In the genomic region with DNA sequence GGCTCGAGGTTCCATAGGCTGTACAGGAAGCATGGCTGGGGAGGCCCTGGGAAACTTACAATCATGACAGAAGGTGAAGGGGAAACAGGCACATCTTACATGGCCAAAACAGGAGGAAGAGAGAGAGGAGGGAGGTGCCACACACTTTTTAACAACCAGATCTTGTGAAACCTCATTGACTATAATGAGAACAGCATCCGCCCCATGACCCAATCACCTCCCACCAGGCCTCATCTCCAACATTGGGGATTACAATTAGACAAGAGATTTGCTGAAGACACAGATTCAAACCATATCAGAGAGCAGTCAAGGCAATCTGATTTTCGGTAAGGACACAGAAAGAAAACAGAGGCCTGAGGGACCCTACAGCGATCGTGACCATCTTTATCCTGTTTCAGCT, we compare ENCODE assay signal across 3 cellular contexts.
TF ChIP-seq lines count a peak whose summit lies in the region.

No MANE protein-coding gene starts in this region.

TF ChIP-seq in HEK293, 187 proteins besides CTCF, POLR2A, EP300 and RAD21:
- no peak for TF ChIP-seq OSR2 (tag by site-specific recombination; IDR thresholded peaks at IDR 0.05)
- peak; percentile 26; the same call in 1 of the 2 replicates for TF ChIP-seq ZNF341 (tag by site-specific recombination; IDR thresholded peaks at IDR 0.05; ENCODE audit: low read depth)
- no peak for TF ChIP-seq ZNF558 (tag by site-specific recombination; IDR thresholded peaks at IDR 0.05)
- no peak for TF ChIP-seq ZNF704 (tag by site-specific recombination; IDR thresholded peaks at IDR 0.05)

TF ChIP-seq in K562, 482 proteins besides CTCF, POLR2A, EP300 and RAD21:
- TF ChIP-seq ZNF507 (tag; conservative IDR thresholded peaks at IDR 0.05) (no peak), DPF2 (IDR thresholded peaks at IDR 0.05) (no peak), KDM1A (IDR thresholded peaks at IDR 0.05) (peak in 1 of 2 experiments; percentile 24; a peak in 1 of 4 replicates), CBFA2T3 (IDR thresholded peaks at IDR 0.05) (0 out of 2 replicates have a peak, but pooled peaks have one; percentile 5), RBM25 (IDR thresholded peaks at IDR 0.05; ENCODE audit: low read depth, low read length, severe bottlenecking) (no peak), MIER1 (IDR thresholded peaks at IDR 0.05; ENCODE audit: low read depth) (no peak), PPARD (CRISPR knock-in tag; IDR thresholded peaks at IDR 0.05) (no peak)
- TF ChIP-seq, protein P1, sequence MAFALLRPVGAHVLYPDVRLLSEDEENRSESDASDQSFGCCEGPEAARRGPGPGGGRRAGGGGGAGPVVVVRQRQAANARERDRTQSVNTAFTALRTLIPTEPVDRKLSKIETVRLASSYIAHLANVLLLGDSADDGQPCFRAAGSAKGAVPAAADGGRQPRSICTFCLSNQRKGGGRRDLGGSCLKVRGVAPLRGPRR (CRISPR knock-in tag; IDR thresholded peaks at IDR 0.05): no peak

TF ChIP-seq in SK-N-SH treated with all-trans-retinoic acid at 6 μM for 48 hours, 23 proteins besides CTCF, POLR2A, EP300 and RAD21:
- TF ChIP-seq, protein P2, sequence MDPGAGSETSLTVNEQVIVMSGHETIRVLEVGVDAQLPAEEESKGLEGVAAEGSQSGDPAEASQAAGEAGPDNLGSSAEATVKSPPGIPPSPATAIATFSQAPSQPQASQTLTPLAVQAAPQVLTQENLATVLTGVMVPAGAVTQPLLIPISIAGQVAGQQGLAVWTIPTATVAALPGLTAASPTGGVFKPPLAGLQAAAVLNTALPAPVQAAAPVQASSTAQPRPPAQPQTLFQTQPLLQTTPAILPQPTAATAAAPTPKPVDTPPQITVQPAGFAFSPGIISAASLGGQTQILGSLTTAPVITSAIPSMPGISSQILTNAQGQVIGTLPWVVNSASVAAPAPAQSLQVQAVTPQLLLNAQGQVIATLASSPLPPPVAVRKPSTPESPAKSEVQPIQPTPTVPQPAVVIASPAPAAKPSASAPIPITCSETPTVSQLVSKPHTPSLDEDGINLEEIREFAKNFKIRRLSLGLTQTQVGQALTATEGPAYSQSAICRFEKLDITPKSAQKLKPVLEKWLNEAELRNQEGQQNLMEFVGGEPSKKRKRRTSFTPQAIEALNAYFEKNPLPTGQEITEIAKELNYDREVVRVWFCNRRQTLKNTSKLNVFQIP (CRISPR knock-in tag; IDR thresholded peaks at IDR 0.05; ENCODE audit: borderline replicate concordance, low read depth): no peak
- TF ChIP-seq RARB (CRISPR knock-in tag; IDR thresholded peaks at IDR 0.05): no peak
- TF ChIP-seq TCF4 (CRISPR knock-in tag; IDR thresholded peaks at IDR 0.05; ENCODE audit: borderline replicate concordance): no peak
- TF ChIP-seq ZC3H10 (CRISPR knock-in tag; IDR thresholded peaks at IDR 0.05): no peak
- no peak for TF ChIP-seq ARNTL (CRISPR knock-in tag; IDR thresholded peaks at IDR 0.05; ENCODE audit: borderline replicate concordance, low read depth)
- TF ChIP-seq ZNF8 (CRISPR knock-in tag; IDR thresholded peaks at IDR 0.05): no peak
- no peak for TF ChIP-seq BACH2 (CRISPR knock-in tag; IDR thresholded peaks at IDR 0.05; ENCODE audit: borderline replicate concordance)
- TF ChIP-seq CREB5 (CRISPR knock-in tag; IDR thresholded peaks at IDR 0.05; ENCODE audit: low read depth): no peak
- no peak for TF ChIP-seq OSR1 (CRISPR knock-in tag; IDR thresholded peaks at IDR 0.05)
- no peak for TF ChIP-seq TOX (CRISPR knock-in tag; IDR thresholded peaks at IDR 0.05; ENCODE audit: borderline replicate concordance)
- no peak for TF ChIP-seq ESRRG (CRISPR knock-in tag; IDR thresholded peaks at IDR 0.05)
